In genomic region chr10:123390874-123391273, GRCh38 we compare ENCODE assay signal across 25 cellular contexts.
"Had no signal": no experiment of that assay in that cellular context is flagged by ENCODE, and none has a peak within 500 bp of the region (broad histone marks: within the 10 kb centered on the region; RNA-seq: fewer than 3 reads in every experiment).

No MANE protein-coding gene starts in this region.

- H3K4me3 ChIP-seq: lung, thyroid gland, upper lobe of right lung had no signal

- H3K27ac ChIP-seq: thyroid gland, upper lobe of right lung, WERI-Rb-1 had no signal

- H3K36me3 ChIP-seq: thyroid gland, upper lobe of right lung, WERI-Rb-1 had no signal

- H3K27ac Mint-ChIP-seq: activated CD8-positive, alpha-beta T cell treated with anti-CD3 and anti-CD28 coated beads, Interleukin-2, amount 10 ng/mL, durations not matched to agents 7 days and 5 days; activated naive CD4-positive, alpha-beta T cell treated with anti-CD3 and anti-CD28 coated beads, Interleukin-2, amount 50 U/mL, for 24 hours; activated T-helper 1 cell treated with anti-CD3 and anti-CD28 coated beads, Interleukin-12 subunit alpha, Interleukin-12 subunit beta, Interleukin-2, Interleukin-4 antibody, amounts not matched to agents 30 ng/mL and 10 ng/mL and 1 ng/mL, durations not matched to agents 14 hours and 24 hours and 36 hours; brain; dendritic cell treated with granulocyte-macrophage colony-stimulating factor and Interleukin-4, amounts not matched to agents 40 ng/mL and 50 ng/mL, for 4 days; mesothelial cell of epicardium; progenitor cell of endocrine pancreas; stimulated activated naive CD8-positive, alpha-beta T cell treated with anti-CD3 and anti-CD28 coated beads, Interleukin-15, Interleukin-2, amounts not matched to agents 100 ng/mL and 50 ng/mL, for 24 hours had no signal

- FAIRE-seq: kidney, TTC549 had no signal

- H3K4me3 Mint-ChIP-seq: activated CD8-positive, alpha-beta T cell treated with anti-CD3 and anti-CD28 coated beads, Interleukin-2, amount 10 ng/mL, durations not matched to agents 7 days and 5 days; activated naive CD4-positive, alpha-beta T cell treated with anti-CD3 and anti-CD28 coated beads, Interleukin-2, amount 50 U/mL, for 24 hours; activated T-helper 1 cell treated with anti-CD3 and anti-CD28 coated beads, Interleukin-12 subunit alpha, Interleukin-12 subunit beta, Interleukin-2, Interleukin-4 antibody, amounts not matched to agents 30 ng/mL and 10 ng/mL and 1 ng/mL, durations not matched to agents 14 hours and 24 hours and 36 hours; brain; dendritic cell treated with granulocyte-macrophage colony-stimulating factor and Interleukin-4, amounts not matched to agents 40 ng/mL and 50 ng/mL, for 4 days; mesothelial cell of epicardium; naive thymus-derived CD8-positive, alpha-beta T cell; stimulated activated naive CD8-positive, alpha-beta T cell treated with anti-CD3 and anti-CD28 coated beads, Interleukin-15, Interleukin-2, amounts not matched to agents 100 ng/mL and 50 ng/mL, for 24 hours had no signal

- H3K4me1 Mint-ChIP-seq: activated naive CD4-positive, alpha-beta T cell treated with anti-CD3 and anti-CD28 coated beads, Interleukin-2, amount 50 U/mL, for 24 hours; brain; mesothelial cell of epicardium had no signal

- DNase-seq: activated CD4-positive, alpha-beta T cell treated with anti-CD3 and anti-CD28 coated beads for 1 hour; activated CD4-positive, alpha-beta T cell treated with anti-CD3 and anti-CD28 coated beads, Interleukin-2, amount 50 U/mL, for 1 hour; activated CD8-positive, alpha-beta T cell treated with anti-CD3 and anti-CD28 coated beads, Interleukin-2, amount 10 ng/mL, durations not matched to agents 7 days and 5 days; activated gamma-delta T cell; anterior cingulate cortex; effector CD4-positive, alpha-beta T cell; erythroblast; foreskin fibroblast; kidney; naive thymus-derived CD8-positive, alpha-beta T cell; retina; stimulated activated CD4-positive, alpha-beta T cell treated with anti-CD3 and anti-CD28 coated beads, Interleukin-4, amount 100 ng/mL, for 1 hour; substantia nigra; thyroid gland; upper lobe of right lung; WERI-Rb-1 had no signal

- H3K27me3 Mint-ChIP-seq: progenitor cell of endocrine pancreas had no signal

- H3K27me3 ChIP-seq: thyroid gland, upper lobe of right lung had no signal

- ATAC-seq: activated CD8-positive, alpha-beta T cell treated with anti-CD3 and anti-CD28 coated beads, Interleukin-2, amount 10 ng/mL, durations not matched to agents 7 days and 5 days; naive thymus-derived CD8-positive, alpha-beta T cell; upper lobe of right lung had no signal

- H3K9me3 ChIP-seq: thyroid gland, upper lobe of right lung had no signal

- H3K4me1 ChIP-seq: thyroid gland, upper lobe of right lung had no signal

- H3K36me3 Mint-ChIP-seq: brain, mesothelial cell of epicardium had no signal
